ENCODE assay signal across 14 cellular contexts in genomic region chr9:107827304-107827703, GRCh38.
DNase-seq lines count a peak whose midpoint lies in the region; ATAC-seq and TF ChIP-seq lines count a peak whose summit lies in the region.
"Had no signal": no experiment of that assay in that cellular context is flagged by ENCODE, and none has a peak within 500 bp of the region (broad histone marks: within the 10 kb centered on the region; RNA-seq: fewer than 3 reads in every experiment).

No MANE protein-coding gene starts in this region.

- DNase-seq in EL (no peak), SHP77 (lab: John Stamatoyannopoulos, UW) (no peak), NCI-H2227 (lab: John Stamatoyannopoulos, UW; ENCODE audit: unreplicated experiment) (no peak), Peyer's patch (no peak)
- DNase-seq: activated CD4-positive, alpha-beta T cell treated with anti-CD3 and anti-CD28 coated beads for 1 hour; activated T-cell treated with anti-CD3 and anti-CD28 coated beads, Interleukin-2, amount 50 U/mL, for 72 hours; DMS53; NCI-H1436 treated with DMSO at 0.1 percent for 48 hours; NCI-H510A; PC-3 had no signal

- peak; percentile 66 for ATAC-seq in GM18508 (IDR thresholded peaks at IDR 0.05; ENCODE audit: insufficient read depth, unreplicated experiment)
- ATAC-seq in GM19463 (IDR thresholded peaks at IDR 0.05; ENCODE audit: unreplicated experiment) = peak; percentile 91
- ATAC-seq in HG02884 (IDR thresholded peaks at IDR 0.05; ENCODE audit: unreplicated experiment) = peak; percentile 92
- peak; percentile 90 for ATAC-seq in HG03558 (IDR thresholded peaks at IDR 0.05; ENCODE audit: extremely low read depth, unreplicated experiment)
- ATAC-seq: PC-3 had no signal

- H3K27ac ChIP-seq in Peyer's patch = no peak overlapping the region

- no peaks in the 10 kb centered on the region for H3K9me3 ChIP-seq in Peyer's patch

- TF ChIP-seq CTCF in Peyer's patch (IDR thresholded peaks at IDR 0.05) = no peak

- TF ChIP-seq POLR2A in Peyer's patch (IDR thresholded peaks at IDR 0.05) = no peak

- H3K27me3 ChIP-seq in Peyer's patch = no peaks in the 10 kb centered on the region

- no peaks in the 10 kb centered on the region for H3K4me1 ChIP-seq in Peyer's patch

- no peaks in the 10 kb centered on the region for H3K36me3 ChIP-seq in Peyer's patch

- H3K4me3 ChIP-seq in Peyer's patch = no peak overlapping the region
